Comparison of ENCODE assay signal across 8 cellular contexts in the genomic region with DNA sequence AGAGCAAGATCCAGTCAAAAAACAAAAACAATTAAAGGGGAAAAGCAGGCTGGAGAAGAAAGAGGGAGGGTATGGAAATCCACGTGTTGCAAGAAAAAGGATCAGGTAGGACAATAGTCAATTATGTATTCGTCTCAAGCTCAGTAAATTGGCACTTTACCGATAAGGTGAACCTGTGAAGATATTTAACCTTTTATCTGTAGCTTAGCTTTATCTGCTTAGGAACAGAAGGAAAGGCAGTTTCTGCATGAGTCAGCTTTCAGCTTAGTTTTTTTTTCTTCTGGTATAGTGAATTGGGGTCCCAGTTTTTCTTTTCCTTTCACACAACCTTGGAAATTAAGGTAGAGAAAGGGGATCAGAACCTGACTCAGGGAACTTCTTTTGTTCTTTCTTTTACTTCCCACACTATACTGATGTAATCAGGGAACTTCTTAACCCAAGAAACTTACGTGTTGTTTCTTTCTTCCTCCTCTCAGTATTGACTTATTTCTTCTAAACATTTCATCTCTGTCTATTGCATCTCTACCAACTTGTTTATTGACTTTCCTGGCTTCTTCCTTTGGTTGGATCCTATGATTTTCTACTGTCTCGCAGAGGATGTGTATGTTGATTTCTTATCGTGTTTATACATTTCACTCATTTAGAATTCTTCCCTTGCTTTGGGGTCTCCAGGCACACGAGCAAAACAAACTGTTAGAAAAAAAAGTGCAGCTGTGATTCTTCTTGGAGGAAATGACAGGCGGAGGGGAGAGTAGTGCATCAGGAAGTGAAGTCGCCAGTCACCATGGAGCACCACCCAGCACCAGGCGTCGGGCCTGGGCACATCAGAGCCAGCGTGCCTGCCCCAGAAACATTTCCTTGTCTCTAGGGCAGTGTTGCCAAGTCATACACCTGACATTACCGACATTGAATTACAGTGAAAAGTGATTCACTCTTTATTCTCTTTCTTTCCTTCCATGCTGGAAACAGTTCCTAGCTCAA.
DNase-seq lines count a peak whose midpoint lies in the region; ATAC-seq and TF ChIP-seq lines count a peak whose summit lies in the region.

No MANE protein-coding gene starts in this region.

- H3K4me3 ChIP-seq in Caco-2 (ENCODE audit: low read depth, low read length) = no peak overlapping the region

- peak overlapping the region; percentile 20 for H3K4me3 Mint-ChIP-seq in Caco-2 (ENCODE audit: unreplicated experiment)
- H3K4me3 Mint-ChIP-seq in endothelial cell (ENCODE audit: unreplicated experiment) = no peak overlapping the region
- H3K4me3 Mint-ChIP-seq in naive thymus-derived CD8-positive, alpha-beta T cell = no peak overlapping the region

- CTCF ChIA-PET in Caco-2 (lab: Charles Lee) = no interaction called here

- H3K36me3 Mint-ChIP-seq in Caco-2 (ENCODE audit: insufficient read depth, unreplicated experiment) (no peaks in the 10 kb centered on the region), endothelial cell (ENCODE audit: low read depth, unreplicated experiment) (peaks cover 4% of the 10 kb centered on the region)
- peaks cover 0 to 10% (median 4%) of the 10 kb centered on the region in 3 donors for H3K36me3 Mint-ChIP-seq in naive thymus-derived CD8-positive, alpha-beta T cell

- POLR2A ChIA-PET in Caco-2 (lab: Charles Lee) = no interaction called here
- POLR2A ChIA-PET in naive thymus-derived CD8-positive, alpha-beta T cell (lab: Charles Lee) = no interaction called here

- no peak for ATAC-seq in naive thymus-derived CD8-positive, alpha-beta T cell

- H3K27ac Mint-ChIP-seq in Caco-2 (ENCODE audit: unreplicated experiment) (peak overlapping the region; percentile 95), endothelial cell (ENCODE audit: unreplicated experiment) (peak overlapping the region; percentile 90)
- peak overlapping the region in 6 of 10 donors; percentile 5 to 55 (median 29) for H3K27ac Mint-ChIP-seq in naive thymus-derived CD8-positive, alpha-beta T cell

- no peaks in the 10 kb centered on the region for H3K36me3 ChIP-seq in Caco-2 (ENCODE audit: control insufficient read depth, insufficient read depth, low read length)

- intact Hi-C loops in Caco-2 (cut with micrococcal nuclease; ENCODE audit: unreplicated experiment) = loop anchor here (5.0 kb wide), 1 partner anchor 94 kb away; no protein-coding TSS in a partner anchor

- peaks cover 27% of the 10 kb centered on the region for H3K4me1 ChIP-seq in Caco-2

- peaks cover 13% of the 10 kb centered on the region for H3K4me1 Mint-ChIP-seq in Caco-2 (ENCODE audit: low read depth, unreplicated experiment)
- peaks cover 16% of the 10 kb centered on the region for H3K4me1 Mint-ChIP-seq in endothelial cell (ENCODE audit: unreplicated experiment)
- peaks cover 3 to 18% (median 7%) of the 10 kb centered on the region in 4 donors for H3K4me1 Mint-ChIP-seq in naive thymus-derived CD8-positive, alpha-beta T cell

- no TSS peak for BruUV-seq in Caco-2 (replicated peaks; lab: Mats Ljungman, UMichigan)

- no peaks in the 10 kb centered on the region for H3K27me3 ChIP-seq in Caco-2 (replicated peaks; ENCODE audit: control insufficient read depth, insufficient read depth, low read length)

- DNase-seq in Caco-2 (no peak), NCI-H226 (peak; percentile 27), endothelial cell (ENCODE audit: low spot score) (peak; percentile 11), SKM-1 treated with dmso at 0.1 percent for 144 hours (lab: John Stamatoyannopoulos, UW; ENCODE audit: unreplicated experiment) (no peak), MV-4-11 (lab: John Stamatoyannopoulos, UW) (no peak), NCI-H526 treated with DMSO at 0.1 percent for 48 hours (lab: John Stamatoyannopoulos, UW) (no peak)
- DNase-seq in naive thymus-derived CD8-positive, alpha-beta T cell = peak in 1 of 10 donors; percentile 1
- no peak for DNase-seq in activated CD8-positive, alpha-beta memory T cell treated with anti-CD3 and anti-CD28 coated beads, Interleukin-2, amount 50 U/mL, for 4 hours

- H3K27me3 Mint-ChIP-seq in Caco-2 (ENCODE audit: insufficient read depth, unreplicated experiment) = no peaks in the 10 kb centered on the region
- H3K27me3 Mint-ChIP-seq in endothelial cell (ENCODE audit: unreplicated experiment) = peaks cover 2% of the 10 kb centered on the region
- peaks cover 0 to 1% (median 0%) of the 10 kb centered on the region in 5 donors for H3K27me3 Mint-ChIP-seq in naive thymus-derived CD8-positive, alpha-beta T cell

- H3K9me3 ChIP-seq in Caco-2 = no peaks in the 10 kb centered on the region

- TF ChIP-seq CTCF in Caco-2 (IDR thresholded peaks at IDR 0.05; ENCODE audit: insufficient read depth in 1 of 2, low read depth in 1 of 2, low read length in 1 of 2, severe bottlenecking in 1 of 2, unreplicated experiment in 1 of 2) = no peak
- TF ChIP-seq CTCF in endothelial cell (IDR thresholded peaks at IDR 0.05; ENCODE audit: unreplicated experiment) = no peak

- no peaks in the 10 kb centered on the region for H3K9me3 Mint-ChIP-seq in Caco-2 (ENCODE audit: unreplicated experiment)
- H3K9me3 Mint-ChIP-seq in endothelial cell (ENCODE audit: unreplicated experiment) = no peaks in the 10 kb centered on the region
- no peaks in the 10 kb centered on the region for H3K9me3 Mint-ChIP-seq in naive thymus-derived CD8-positive, alpha-beta T cell

Comparison
In these comparisons a context has a peak if more than half of its experiments do, and no peak if none do; other contexts are left out.
1. DNase-seq: peak in NCI-H226 (single experiment) and endothelial cell (single experiment); none in Caco-2 (0 of 2), activated CD8-positive, alpha-beta memory T cell treated with anti-CD3 and anti-CD28 coated beads, Interleukin-2, amount 50 U/mL, for 4 hours (single experiment), SKM-1 treated with dmso at 0.1 percent for 144 hours (single experiment), MV-4-11 (single experiment) and NCI-H526 treated with DMSO at 0.1 percent for 48 hours (single experiment).
2. H3K27ac Mint-ChIP-seq: peak in every context shown above with its lines; median percentile 95 in Caco-2; 90 in endothelial cell; 29 in naive thymus-derived CD8-positive, alpha-beta T cell.